Comparison of ENCODE assay signal across 7 cellular contexts in genomic region chr5:156848447-156848846, GRCh38. TPM values are rescaled to one million over a fixed set of nuclear protein-coding genes. Genes with fewer than 3 reads are reported as not detected.
"Had no signal": no experiment of that assay in that cellular context is flagged by ENCODE, and none has a peak within 500 bp of the region (broad histone marks: within the 10 kb centered on the region; RNA-seq: fewer than 3 reads in every experiment).

No MANE protein-coding gene starts in this region.

RNA-seq across cellular contexts. Expression of gene PPP1R2B, which starts 1.6 kb away (rescaled TPM):
- total RNA-seq: OCI-LY7, PC-9, Peyer's patch, Right ventricle myocardium inferior, Right ventricle myocardium superior, SJCRH30 had no signal
- polyA plus RNA-seq: SK-N-SH had no signal
